ENCODE assay signal across 20 cellular contexts in genomic region chr5:120517607-120518252, GRCh38. TPM values are rescaled to one million over a fixed set of nuclear protein-coding genes. Genes with fewer than 3 reads are reported as not detected.
"Had no signal": no experiment of that assay in that cellular context is flagged by ENCODE, and none has a peak within 500 bp of the region (broad histone marks: within the 10 kb centered on the region; RNA-seq: fewer than 3 reads in every experiment).

No MANE protein-coding gene starts in this region.

- H3K27me3 Mint-ChIP-seq: activated CD4-positive, alpha-beta T cell treated with anti-CD3 and anti-CD28 coated beads, Interleukin-2, amount 10 ng/mL, durations not matched to agents 7 days and 5 days; activated CD8-positive, alpha-beta memory T cell treated with anti-CD3 and anti-CD28 coated beads, Interleukin-2, amount 10 ng/mL, durations not matched to agents 7 days and 5 days; activated CD8-positive, alpha-beta T cell treated with anti-CD3 and anti-CD28 coated beads for 36 hours had no signal

- H3K36me3 ChIP-seq: upper lobe of left lung, WERI-Rb-1 had no signal

- H3K4me1 Mint-ChIP-seq: activated CD4-positive, alpha-beta T cell treated with anti-CD3 and anti-CD28 coated beads, Interleukin-2, amount 10 ng/mL, durations not matched to agents 7 days and 5 days; activated CD8-positive, alpha-beta memory T cell treated with anti-CD3 and anti-CD28 coated beads, Interleukin-2, amount 10 ng/mL, durations not matched to agents 7 days and 5 days had no signal

- FAIRE-seq: bronchial epithelial cell, keratinocyte, TTC549 had no signal

- H3K4me3 Mint-ChIP-seq: activated CD4-positive, alpha-beta T cell treated with anti-CD3 and anti-CD28 coated beads, Interleukin-2, amount 10 ng/mL, durations not matched to agents 7 days and 5 days; activated CD8-positive, alpha-beta memory T cell treated with anti-CD3 and anti-CD28 coated beads, Interleukin-2, amount 10 ng/mL, durations not matched to agents 7 days and 5 days; activated CD8-positive, alpha-beta T cell treated with anti-CD3 and anti-CD28 coated beads for 36 hours; endodermal cell; nephron progenitor cell had no signal

- H3K36me3 Mint-ChIP-seq: activated CD8-positive, alpha-beta memory T cell treated with anti-CD3 and anti-CD28 coated beads, Interleukin-2, amount 10 ng/mL, durations not matched to agents 7 days and 5 days; activated naive CD4-positive, alpha-beta T cell treated with anti-CD3 and anti-CD28 coated beads, Interleukin-2, amount 50 U/mL, for 72 hours had no signal

- H3K9me3 ChIP-seq: upper lobe of left lung had no signal

- H3K27ac Mint-ChIP-seq: activated CD4-positive, alpha-beta T cell treated with anti-CD3 and anti-CD28 coated beads, Interleukin-2, amount 10 ng/mL, durations not matched to agents 7 days and 5 days; activated CD8-positive, alpha-beta memory T cell treated with anti-CD3 and anti-CD28 coated beads, Interleukin-2, amount 10 ng/mL, durations not matched to agents 7 days and 5 days; activated CD8-positive, alpha-beta T cell treated with anti-CD3 and anti-CD28 coated beads for 36 hours; activated naive CD4-positive, alpha-beta T cell treated with anti-CD3 and anti-CD28 coated beads, Interleukin-2, amount 50 U/mL, for 72 hours; endodermal cell; nephron progenitor cell had no signal

- H3K27ac ChIP-seq: upper lobe of left lung, WERI-Rb-1 had no signal

- H3K4me1 ChIP-seq: upper lobe of left lung had no signal

- DNase-seq: activated CD4-positive, alpha-beta T cell treated with anti-CD3 and anti-CD28 coated beads, Interleukin-2, amount 10 ng/mL, durations not matched to agents 7 days and 5 days; activated CD4-positive, CD25-positive, alpha-beta regulatory T cell treated with anti-CD3 and anti-CD28 coated beads, Interleukin-2, amount 50 U/mL, for 72 hours; activated CD8-positive, alpha-beta memory T cell treated with anti-CD3 and anti-CD28 coated beads, Interleukin-2, amount 10 ng/mL, durations not matched to agents 7 days and 5 days; activated CD8-positive, alpha-beta T cell treated with anti-CD3 and anti-CD28 coated beads for 36 hours; cortex of kidney; endodermal cell; left colon; mammary epithelial cell; nephron progenitor cell; nucleus accumbens; stimulated activated CD4-positive, alpha-beta T cell treated with anti-CD3 and anti-CD28 coated beads, Interleukin-4, amount 100 ng/mL, for 24 hours; stimulated activated naive CD8-positive, alpha-beta T cell treated with anti-CD3 and anti-CD28 coated beads, Interleukin-15, Interleukin-2, amounts not matched to agents 100 U/mL and 50 U/mL, for 24 hours; T-helper 1 cell; upper lobe of left lung; WERI-Rb-1 had no signal

- H3K4me3 ChIP-seq: upper lobe of left lung had no signal

- H3K27me3 ChIP-seq: upper lobe of left lung had no signal

- ATAC-seq: activated CD8-positive, alpha-beta memory T cell treated with anti-CD3 and anti-CD28 coated beads, Interleukin-2, amount 10 ng/mL, durations not matched to agents 7 days and 5 days; activated CD8-positive, alpha-beta T cell treated with anti-CD3 and anti-CD28 coated beads for 36 hours; activated naive CD4-positive, alpha-beta T cell treated with anti-CD3 and anti-CD28 coated beads, Interleukin-2, amount 50 U/mL, for 72 hours; left colon; sciatic nerve; stimulated activated naive CD8-positive, alpha-beta T cell treated with anti-CD3 and anti-CD28 coated beads, Interleukin-15, Interleukin-2, amounts not matched to agents 100 U/mL and 50 U/mL, for 24 hours had no signal

- H3K9me3 Mint-ChIP-seq: activated CD8-positive, alpha-beta T cell treated with anti-CD3 and anti-CD28 coated beads for 36 hours; endodermal cell; nephron progenitor cell had no signal

RNA-seq across cellular contexts. Expression of gene PRR16, which starts 53.6 kb away (rescaled TPM):
- total RNA-seq: activated CD4-positive, alpha-beta T cell treated with anti-CD3 and anti-CD28 coated beads, Interleukin-2, amount 10 ng/mL, durations not matched to agents 7 days and 5 days; activated CD8-positive, alpha-beta memory T cell treated with anti-CD3 and anti-CD28 coated beads, Interleukin-2, amount 10 ng/mL, durations not matched to agents 7 days and 5 days; activated CD8-positive, alpha-beta T cell treated with anti-CD3 and anti-CD28 coated beads for 36 hours; activated naive CD4-positive, alpha-beta T cell treated with anti-CD3 and anti-CD28 coated beads, Interleukin-2, amount 50 U/mL, for 72 hours had no signal
